15 cellular contexts compared by ENCODE assay signal in the genomic region with DNA sequence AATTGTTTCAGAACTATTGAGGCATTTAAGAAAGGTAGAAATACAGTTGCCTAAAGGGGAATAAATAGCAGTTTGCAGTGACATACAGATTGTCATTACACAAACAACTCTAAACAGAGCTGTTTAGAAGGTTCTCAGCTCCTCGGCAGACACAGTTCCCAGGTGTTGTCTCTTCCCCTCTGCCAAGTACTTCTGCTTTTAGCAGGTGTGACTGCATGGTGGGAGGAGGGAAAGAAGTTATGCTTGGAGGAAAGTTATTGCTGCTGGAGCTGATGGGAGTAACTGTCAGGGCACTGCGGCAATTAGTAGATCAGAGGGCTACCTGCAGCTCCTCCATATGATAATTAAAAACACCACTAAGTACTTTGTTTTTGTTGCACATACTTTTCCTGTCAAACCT. TPM values are rescaled to one million over a fixed set of nuclear protein-coding genes. Genes with fewer than 3 reads are reported as not detected.
"Had no signal": no experiment of that assay in that cellular context is flagged by ENCODE, and none has a peak within 500 bp of the region (broad histone marks: within the 10 kb centered on the region; RNA-seq: fewer than 3 reads in every experiment).

No MANE protein-coding gene starts in this region.

- H3K36me3 ChIP-seq: left ventricle myocardium inferior, prostate gland, right atrium auricular region, thyroid gland had no signal

- H3K27ac ChIP-seq: left ventricle myocardium inferior, prostate gland, right atrium auricular region, thyroid gland had no signal

- ATAC-seq: activated CD4-positive, alpha-beta T cell treated with anti-CD3 and anti-CD28 coated beads for 36 hours; activated CD8-positive, alpha-beta memory T cell treated with anti-CD3 and anti-CD28 coated beads, Interleukin-2, amount 10 ng/mL, durations not matched to agents 7 days and 5 days had no signal

- DNase-seq: activated CD4-positive, alpha-beta T cell treated with anti-CD3 and anti-CD28 coated beads for 36 hours; activated CD4-positive, alpha-beta T cell treated with anti-CD3 and anti-CD28 coated beads, Interleukin-2, amount 50 U/mL, for 48 hours; activated CD8-positive, alpha-beta memory T cell treated with anti-CD3 and anti-CD28 coated beads, Interleukin-2, amount 10 ng/mL, durations not matched to agents 7 days and 5 days; cerebellar nuclear complex; effector memory CD4-positive, alpha-beta T cell; islet precursor cell; left ventricle myocardium inferior; mammary epithelial cell; stimulated activated CD4-positive, alpha-beta T cell treated with anti-CD3 and anti-CD28 coated beads, Interleukin-12 subunit alpha, Interleukin-12 subunit beta, amount 100 ng/mL, for 4 hours; stimulated activated CD4-positive, alpha-beta T cell treated with anti-CD3 and anti-CD28 coated beads, Interleukin-1b, Interleukin-23, amount 100 ng/mL, for 48 hours; stimulated activated CD8-positive, alpha-beta memory T cell treated with anti-CD3 and anti-CD28 coated beads, Interleukin-4, amount 100 ng/mL, for 48 hours; stimulated activated naive CD4-positive, alpha-beta T cell; thyroid gland had no signal

- H3K4me1 ChIP-seq: left ventricle myocardium inferior, prostate gland, right atrium auricular region, thyroid gland had no signal

- H3K9me3 ChIP-seq: left ventricle myocardium inferior, prostate gland, right atrium auricular region, thyroid gland had no signal

- H3K4me3 ChIP-seq: left ventricle myocardium inferior, prostate gland, right atrium auricular region, thyroid gland had no signal

RNA-seq across cellular contexts. Expression of gene EDIL3, which starts 14.5 kb away (rescaled TPM):
- total RNA-seq: activated CD4-positive, alpha-beta T cell treated with anti-CD3 and anti-CD28 coated beads for 36 hours; activated CD8-positive, alpha-beta memory T cell treated with anti-CD3 and anti-CD28 coated beads, Interleukin-2, amount 10 ng/mL, durations not matched to agents 7 days and 5 days had no signal
